ENCODE assay signal across 19 cellular contexts in genomic region chr12:67366530-67367196, GRCh38.
DNase-seq lines count a peak whose midpoint lies in the region; ATAC-seq, FAIRE-seq and TF ChIP-seq lines count a peak whose summit lies in the region.
"Had no signal": no experiment of that assay in that cellular context is flagged by ENCODE, and none has a peak within 500 bp of the region (broad histone marks: within the 10 kb centered on the region; RNA-seq: fewer than 3 reads in every experiment).

No MANE protein-coding gene starts in this region.

- no peaks in the 10 kb centered on the region for H3K4me1 ChIP-seq in aorta (ENCODE audit: control insufficient read depth in 1 of 2, insufficient read depth in 2 of 2, low read length in 2 of 2)

- H3K36me3 ChIP-seq in aorta (ENCODE audit: control insufficient read depth in 1 of 2, insufficient read depth in 2 of 2, low read length in 1 of 2) = no peaks in the 10 kb centered on the region
- H3K36me3 ChIP-seq: heart right ventricle had no signal

- peaks cover 3% of the 10 kb centered on the region for H3K27me3 Mint-ChIP-seq in nephron (ENCODE audit: low read depth)

- no peak for ATAC-seq in aorta (ENCODE audit: low FRiP score)
- no peak for ATAC-seq in HG02885 (IDR thresholded peaks at IDR 0.05; ENCODE audit: poor library complexity, unreplicated experiment)
- no peak for ATAC-seq in HG03159 (IDR thresholded peaks at IDR 0.05; ENCODE audit: unreplicated experiment)
- ATAC-seq: activated CD8-positive, alpha-beta T cell treated with anti-CD3 and anti-CD28 coated beads, Interleukin-2, amount 10 ng/mL, durations not matched to agents 7 days and 5 days; left lobe of liver; sciatic nerve had no signal

- H3K4me3 Mint-ChIP-seq in nephron = no peak overlapping the region
- H3K4me3 Mint-ChIP-seq: activated CD8-positive, alpha-beta T cell treated with anti-CD3 and anti-CD28 coated beads, Interleukin-2, amount 10 ng/mL, durations not matched to agents 7 days and 5 days had no signal

- no peak overlapping the region for H3K4me3 ChIP-seq in aorta (ENCODE audit: low read length in 2 of 2)
- H3K4me3 ChIP-seq: heart right ventricle had no signal

- H3K4me1 Mint-ChIP-seq in nephron = peaks cover 37% of the 10 kb centered on the region

- no peak for TF ChIP-seq CTCF in nephron (IDR thresholded peaks at IDR 0.05; ENCODE audit: unreplicated experiment in 3 of 3)

- H3K9me3 ChIP-seq in aorta (ENCODE audit: control insufficient read depth, low read length) = no peaks in the 10 kb centered on the region

- intact Hi-C loops in aorta (cut with DNase I) = no loop called here

- no peaks in the 10 kb centered on the region for H3K36me3 Mint-ChIP-seq in nephron (ENCODE audit: low read depth)

- WGBS in aorta, 2 donors = 71 to 72% methylated on average over 6 of the region's 6 CpGs

- H3K9me3 Mint-ChIP-seq in nephron = no peaks in the 10 kb centered on the region

- H3K27me3 ChIP-seq in aorta (ENCODE audit: control insufficient read depth in 1 of 2, insufficient read depth in 2 of 2, low read length in 1 of 2) = no peaks in the 10 kb centered on the region
- H3K27me3 ChIP-seq: heart right ventricle had no signal

- no peak overlapping the region for H3K27ac ChIP-seq in aorta (ENCODE audit: low read depth in 1 of 2, low read length in 2 of 2)
- H3K27ac ChIP-seq: heart right ventricle had no signal

- peak; percentile 59 for FAIRE-seq in endometrium (lab: Jason Lieb, UNC)
- FAIRE-seq: bronchial epithelial cell, TTC549 had no signal

- peak; percentile 42 for DNase-seq in Daoy (ENCODE audit: low read depth)
- peak; percentile 12 for DNase-seq in HS-27A (ENCODE audit: low read depth)
- DNase-seq in aorta = no peak
- DNase-seq in islet precursor cell = no peak
- DNase-seq: activated CD8-positive, alpha-beta T cell treated with anti-CD3 and anti-CD28 coated beads, Interleukin-2, amount 10 ng/mL, durations not matched to agents 7 days and 5 days; activated effector memory CD4-positive, alpha-beta T cell treated with anti-CD3 and anti-CD28 coated beads, Interleukin-2, amount 50 U/mL, for 16 hours; COR-L47; heart right ventricle; NCI-H1417 treated with DMSO at 0.1 percent for 48 hours; NCI-H748 treated with DMSO at 0.1 percent for 48 hours; SIG-M5 had no signal

- peak overlapping the region; percentile 41 to 71 (median 67) for H3K27ac Mint-ChIP-seq in nephron
- H3K27ac Mint-ChIP-seq: activated CD8-positive, alpha-beta T cell treated with anti-CD3 and anti-CD28 coated beads, Interleukin-2, amount 10 ng/mL, durations not matched to agents 7 days and 5 days had no signal

Comparison
In these comparisons a context has a peak if more than half of its experiments do, and no peak if none do; other contexts are left out.
1. DNase-seq: peak in Daoy (single experiment) and HS-27A (single experiment); none in aorta (0 of 2) and islet precursor cell (single experiment).